ENCODE assay signal across 1 cellular context in genomic region chr14:21061347-21061668, GRCh38.
TF ChIP-seq lines count a peak whose summit lies in the region.

No MANE protein-coding gene starts in this region.

TF ChIP-seq in K562, 482 proteins besides CTCF, POLR2A, EP300 and RAD21:
- no peak for TF ChIP-seq PHB (CRISPR knock-in tag; IDR thresholded peaks at IDR 0.05)
- TF ChIP-seq, protein P1, sequence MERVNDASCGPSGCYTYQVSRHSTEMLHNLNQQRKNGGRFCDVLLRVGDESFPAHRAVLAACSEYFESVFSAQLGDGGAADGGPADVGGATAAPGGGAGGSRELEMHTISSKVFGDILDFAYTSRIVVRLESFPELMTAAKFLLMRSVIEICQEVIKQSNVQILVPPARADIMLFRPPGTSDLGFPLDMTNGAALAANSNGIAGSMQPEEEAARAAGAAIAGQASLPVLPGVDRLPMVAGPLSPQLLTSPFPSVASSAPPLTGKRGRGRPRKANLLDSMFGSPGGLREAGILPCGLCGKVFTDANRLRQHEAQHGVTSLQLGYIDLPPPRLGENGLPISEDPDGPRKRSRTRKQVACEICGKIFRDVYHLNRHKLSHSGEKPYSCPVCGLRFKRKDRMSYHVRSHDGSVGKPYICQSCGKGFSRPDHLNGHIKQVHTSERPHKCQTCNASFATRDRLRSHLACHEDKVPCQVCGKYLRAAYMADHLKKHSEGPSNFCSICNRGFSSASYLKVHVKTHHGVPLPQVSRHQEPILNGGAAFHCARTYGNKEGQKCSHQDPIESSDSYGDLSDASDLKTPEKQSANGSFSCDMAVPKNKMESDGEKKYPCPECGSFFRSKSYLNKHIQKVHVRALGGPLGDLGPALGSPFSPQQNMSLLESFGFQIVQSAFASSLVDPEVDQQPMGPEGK (CRISPR knock-in tag; IDR thresholded peaks at IDR 0.05; ENCODE audit: borderline replicate concordance): no peak
- no peak for TF ChIP-seq MECOM (CRISPR knock-in tag; IDR thresholded peaks at IDR 0.05)
- TF ChIP-seq FOSL1 (tag; conservative IDR thresholded peaks at IDR 0.05): no peak
- TF ChIP-seq ETV6 (IDR thresholded peaks at IDR 0.05; ENCODE audit: borderline replicate concordance in 1 of 2, low read depth in 2 of 2, low read length in 1 of 2): no peak
- no peak for TF ChIP-seq ETV6 (CRISPR knock-in tag; IDR thresholded peaks at IDR 0.05; ENCODE audit: borderline replicate concordance)
- TF ChIP-seq CREB1 (IDR thresholded peaks at IDR 0.05): no peak
- no peak for TF ChIP-seq CREB1 (CRISPR knock-in tag; IDR thresholded peaks at IDR 0.05)
- no peak for TF ChIP-seq SAFB (IDR thresholded peaks at IDR 0.05; ENCODE audit: borderline replicate concordance, low read depth, low read length)
- no peak for TF ChIP-seq RBM17 (IDR thresholded peaks at IDR 0.05; ENCODE audit: borderline replicate concordance, low read depth, low read length)
- TF ChIP-seq ZKSCAN8 (CRISPR knock-in tag; IDR thresholded peaks at IDR 0.05): no peak
- TF ChIP-seq RNF2 (IDR thresholded peaks at IDR 0.05): no peak
- TF ChIP-seq, protein P2, sequence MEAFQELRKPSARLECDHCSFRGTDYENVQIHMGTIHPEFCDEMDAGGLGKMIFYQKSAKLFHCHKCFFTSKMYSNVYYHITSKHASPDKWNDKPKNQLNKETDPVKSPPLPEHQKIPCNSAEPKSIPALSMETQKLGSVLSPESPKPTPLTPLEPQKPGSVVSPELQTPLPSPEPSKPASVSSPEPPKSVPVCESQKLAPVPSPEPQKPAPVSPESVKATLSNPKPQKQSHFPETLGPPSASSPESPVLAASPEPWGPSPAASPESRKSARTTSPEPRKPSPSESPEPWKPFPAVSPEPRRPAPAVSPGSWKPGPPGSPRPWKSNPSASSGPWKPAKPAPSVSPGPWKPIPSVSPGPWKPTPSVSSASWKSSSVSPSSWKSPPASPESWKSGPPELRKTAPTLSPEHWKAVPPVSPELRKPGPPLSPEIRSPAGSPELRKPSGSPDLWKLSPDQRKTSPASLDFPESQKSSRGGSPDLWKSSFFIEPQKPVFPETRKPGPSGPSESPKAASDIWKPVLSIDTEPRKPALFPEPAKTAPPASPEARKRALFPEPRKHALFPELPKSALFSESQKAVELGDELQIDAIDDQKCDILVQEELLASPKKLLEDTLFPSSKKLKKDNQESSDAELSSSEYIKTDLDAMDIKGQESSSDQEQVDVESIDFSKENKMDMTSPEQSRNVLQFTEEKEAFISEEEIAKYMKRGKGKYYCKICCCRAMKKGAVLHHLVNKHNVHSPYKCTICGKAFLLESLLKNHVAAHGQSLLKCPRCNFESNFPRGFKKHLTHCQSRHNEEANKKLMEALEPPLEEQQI (IDR thresholded peaks at IDR 0.05): no peak
- TF ChIP-seq, protein P3, sequence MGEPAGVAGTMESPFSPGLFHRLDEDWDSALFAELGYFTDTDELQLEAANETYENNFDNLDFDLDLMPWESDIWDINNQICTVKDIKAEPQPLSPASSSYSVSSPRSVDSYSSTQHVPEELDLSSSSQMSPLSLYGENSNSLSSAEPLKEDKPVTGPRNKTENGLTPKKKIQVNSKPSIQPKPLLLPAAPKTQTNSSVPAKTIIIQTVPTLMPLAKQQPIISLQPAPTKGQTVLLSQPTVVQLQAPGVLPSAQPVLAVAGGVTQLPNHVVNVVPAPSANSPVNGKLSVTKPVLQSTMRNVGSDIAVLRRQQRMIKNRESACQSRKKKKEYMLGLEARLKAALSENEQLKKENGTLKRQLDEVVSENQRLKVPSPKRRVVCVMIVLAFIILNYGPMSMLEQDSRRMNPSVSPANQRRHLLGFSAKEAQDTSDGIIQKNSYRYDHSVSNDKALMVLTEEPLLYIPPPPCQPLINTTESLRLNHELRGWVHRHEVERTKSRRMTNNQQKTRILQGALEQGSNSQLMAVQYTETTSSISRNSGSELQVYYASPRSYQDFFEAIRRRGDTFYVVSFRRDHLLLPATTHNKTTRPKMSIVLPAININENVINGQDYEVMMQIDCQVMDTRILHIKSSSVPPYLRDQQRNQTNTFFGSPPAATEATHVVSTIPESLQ (CRISPR knock-in tag; IDR thresholded peaks at IDR 0.05): no peak
- no peak for TF ChIP-seq CTBP1 (IDR thresholded peaks at IDR 0.05; ENCODE audit: borderline replicate concordance)
